ENCODE assay signal across 1 cellular context in the genomic region with DNA sequence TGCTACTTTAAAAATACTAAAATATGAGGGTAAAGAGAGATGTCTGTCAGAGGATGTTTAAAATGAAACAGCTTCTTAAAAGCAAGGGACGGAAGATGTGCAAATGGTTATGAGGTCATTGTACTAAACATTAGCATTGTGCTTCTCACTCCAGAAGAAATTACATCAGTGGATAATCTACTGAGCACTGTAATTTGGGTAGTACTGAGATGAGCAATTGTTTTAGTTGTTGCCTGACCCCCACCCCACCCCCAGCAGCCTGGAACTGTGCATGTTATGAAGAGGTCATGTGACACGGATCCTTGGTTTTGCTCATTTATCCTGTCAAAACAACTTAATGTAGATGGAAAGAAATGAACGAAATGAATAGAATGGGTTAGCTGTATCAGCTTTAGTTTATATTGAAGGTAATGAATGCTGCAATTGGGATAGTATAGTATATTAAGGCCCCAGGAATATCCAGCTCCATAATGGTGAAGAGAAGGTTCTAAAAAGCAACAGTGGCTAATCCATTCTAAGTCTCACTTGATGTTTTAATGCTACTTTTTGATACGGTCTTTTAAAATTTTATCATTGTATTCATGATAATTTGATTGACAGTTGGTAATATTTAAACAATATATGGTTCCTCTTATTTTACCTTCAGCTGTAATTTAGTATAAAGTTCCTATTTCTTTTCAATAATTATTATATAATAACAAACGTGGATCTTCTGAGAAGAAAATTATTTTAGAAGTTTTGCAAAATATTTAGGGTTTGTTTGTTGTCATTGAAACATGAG.
TF ChIP-seq lines count a peak whose summit lies in the region.

No MANE protein-coding gene starts in this region.

TF ChIP-seq in GM12878, 131 proteins besides CTCF, POLR2A, EP300 and RAD21 (continued from another document):
- TF ChIP-seq, protein P1, sequence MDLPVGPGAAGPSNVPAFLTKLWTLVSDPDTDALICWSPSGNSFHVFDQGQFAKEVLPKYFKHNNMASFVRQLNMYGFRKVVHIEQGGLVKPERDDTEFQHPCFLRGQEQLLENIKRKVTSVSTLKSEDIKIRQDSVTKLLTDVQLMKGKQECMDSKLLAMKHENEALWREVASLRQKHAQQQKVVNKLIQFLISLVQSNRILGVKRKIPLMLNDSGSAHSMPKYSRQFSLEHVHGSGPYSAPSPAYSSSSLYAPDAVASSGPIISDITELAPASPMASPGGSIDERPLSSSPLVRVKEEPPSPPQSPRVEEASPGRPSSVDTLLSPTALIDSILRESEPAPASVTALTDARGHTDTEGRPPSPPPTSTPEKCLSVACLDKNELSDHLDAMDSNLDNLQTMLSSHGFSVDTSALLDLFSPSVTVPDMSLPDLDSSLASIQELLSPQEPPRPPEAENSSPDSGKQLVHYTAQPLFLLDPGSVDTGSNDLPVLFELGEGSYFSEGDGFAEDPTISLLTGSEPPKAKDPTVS (IDR thresholded peaks at IDR 0.05; ENCODE audit: low read depth, low read length) = no peak
- peak; percentile 35; the same call in 1 of the 2 replicates for TF ChIP-seq MTA2 (IDR thresholded peaks at IDR 0.05; ENCODE audit: low read depth)
- TF ChIP-seq CREB1 (IDR thresholded peaks at IDR 0.05; ENCODE audit: low read depth) = peak; percentile 92
- TF ChIP-seq, protein P2, sequence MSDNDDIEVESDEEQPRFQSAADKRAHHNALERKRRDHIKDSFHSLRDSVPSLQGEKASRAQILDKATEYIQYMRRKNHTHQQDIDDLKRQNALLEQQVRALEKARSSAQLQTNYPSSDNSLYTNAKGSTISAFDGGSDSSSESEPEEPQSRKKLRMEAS (IDR thresholded peaks at IDR 0.05; ENCODE audit: low read depth, low read length) = no peak
- no peak for TF ChIP-seq PAX8 (IDR thresholded peaks at IDR 0.05)
- no peak for TF ChIP-seq TAF1 (IDR thresholded peaks at IDR 0.05; ENCODE audit: borderline replicate concordance, low read depth, low read length)
- no peak for TF ChIP-seq TCF3 (IDR thresholded peaks at IDR 0.05; ENCODE audit: borderline replicate concordance, insufficient read depth, low read depth, low read length)
- TF ChIP-seq NFIC (IDR thresholded peaks at IDR 0.05; ENCODE audit: low read depth, low read length) = peak; percentile 97
- TF ChIP-seq EED (IDR thresholded peaks at IDR 0.05; ENCODE audit: low read depth) = peak; percentile 86
- peak; percentile 93 for TF ChIP-seq CREM (IDR thresholded peaks at IDR 0.05; ENCODE audit: low read depth)
- TF ChIP-seq FOXM1 (IDR thresholded peaks at IDR 0.05; ENCODE audit: low read depth, low read length) = peak; percentile 69; the same call in 1 of the 2 replicates
- TF ChIP-seq, protein P3, sequence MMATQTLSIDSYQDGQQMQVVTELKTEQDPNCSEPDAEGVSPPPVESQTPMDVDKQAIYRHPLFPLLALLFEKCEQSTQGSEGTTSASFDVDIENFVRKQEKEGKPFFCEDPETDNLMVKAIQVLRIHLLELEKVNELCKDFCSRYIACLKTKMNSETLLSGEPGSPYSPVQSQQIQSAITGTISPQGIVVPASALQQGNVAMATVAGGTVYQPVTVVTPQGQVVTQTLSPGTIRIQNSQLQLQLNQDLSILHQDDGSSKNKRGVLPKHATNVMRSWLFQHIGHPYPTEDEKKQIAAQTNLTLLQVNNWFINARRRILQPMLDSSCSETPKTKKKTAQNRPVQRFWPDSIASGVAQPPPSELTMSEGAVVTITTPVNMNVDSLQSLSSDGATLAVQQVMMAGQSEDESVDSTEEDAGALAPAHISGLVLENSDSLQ (IDR thresholded peaks at IDR 0.05) = peak; percentile 69
- TF ChIP-seq, protein P4, sequence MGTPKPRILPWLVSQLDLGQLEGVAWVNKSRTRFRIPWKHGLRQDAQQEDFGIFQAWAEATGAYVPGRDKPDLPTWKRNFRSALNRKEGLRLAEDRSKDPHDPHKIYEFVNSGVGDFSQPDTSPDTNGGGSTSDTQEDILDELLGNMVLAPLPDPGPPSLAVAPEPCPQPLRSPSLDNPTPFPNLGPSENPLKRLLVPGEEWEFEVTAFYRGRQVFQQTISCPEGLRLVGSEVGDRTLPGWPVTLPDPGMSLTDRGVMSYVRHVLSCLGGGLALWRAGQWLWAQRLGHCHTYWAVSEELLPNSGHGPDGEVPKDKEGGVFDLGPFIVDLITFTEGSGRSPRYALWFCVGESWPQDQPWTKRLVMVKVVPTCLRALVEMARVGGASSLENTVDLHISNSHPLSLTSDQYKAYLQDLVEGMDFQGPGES (IDR thresholded peaks at IDR 0.05) = no peak
- TF ChIP-seq KAT2A (conservative IDR thresholded peaks at IDR 0.05; ENCODE audit: control insufficient read depth, low read depth, low read length) = no peak
- TF ChIP-seq, protein P5, sequence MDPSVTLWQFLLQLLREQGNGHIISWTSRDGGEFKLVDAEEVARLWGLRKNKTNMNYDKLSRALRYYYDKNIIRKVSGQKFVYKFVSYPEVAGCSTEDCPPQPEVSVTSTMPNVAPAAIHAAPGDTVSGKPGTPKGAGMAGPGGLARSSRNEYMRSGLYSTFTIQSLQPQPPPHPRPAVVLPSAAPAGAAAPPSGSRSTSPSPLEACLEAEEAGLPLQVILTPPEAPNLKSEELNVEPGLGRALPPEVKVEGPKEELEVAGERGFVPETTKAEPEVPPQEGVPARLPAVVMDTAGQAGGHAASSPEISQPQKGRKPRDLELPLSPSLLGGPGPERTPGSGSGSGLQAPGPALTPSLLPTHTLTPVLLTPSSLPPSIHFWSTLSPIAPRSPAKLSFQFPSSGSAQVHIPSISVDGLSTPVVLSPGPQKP (IDR thresholded peaks at IDR 0.05; ENCODE audit: low read depth, low read length) = no peak
- TF ChIP-seq TCF12 (IDR thresholded peaks at IDR 0.05; ENCODE audit: low read depth, low read length) = 0 out of 2 replicates have a peak, but pooled peaks have one; percentile 16
- no peak for TF ChIP-seq SMAD5 (IDR thresholded peaks at IDR 0.05; ENCODE audit: low read depth)
- peak; percentile 65; the same call in 1 of the 2 replicates for TF ChIP-seq TBL1XR1 (IDR thresholded peaks at IDR 0.05; ENCODE audit: low read depth, low read length)
- TF ChIP-seq STAT3 (IDR thresholded peaks at IDR 0.05; ENCODE audit: low read depth, low read length) = no peak
- TF ChIP-seq CHD2 (IDR thresholded peaks at IDR 0.05; ENCODE audit: borderline replicate concordance, low read depth, low read length) = no peak
- TF ChIP-seq NFYA (IDR thresholded peaks at IDR 0.05; ENCODE audit: borderline replicate concordance, low read depth, low read length) = no peak
- peak; percentile 83; the same call in 1 of the 2 replicates for TF ChIP-seq MTA3 (IDR thresholded peaks at IDR 0.05; ENCODE audit: borderline replicate concordance, low read length)
